Comparison of ENCODE assay signal across 14 cellular contexts in the genomic region with DNA sequence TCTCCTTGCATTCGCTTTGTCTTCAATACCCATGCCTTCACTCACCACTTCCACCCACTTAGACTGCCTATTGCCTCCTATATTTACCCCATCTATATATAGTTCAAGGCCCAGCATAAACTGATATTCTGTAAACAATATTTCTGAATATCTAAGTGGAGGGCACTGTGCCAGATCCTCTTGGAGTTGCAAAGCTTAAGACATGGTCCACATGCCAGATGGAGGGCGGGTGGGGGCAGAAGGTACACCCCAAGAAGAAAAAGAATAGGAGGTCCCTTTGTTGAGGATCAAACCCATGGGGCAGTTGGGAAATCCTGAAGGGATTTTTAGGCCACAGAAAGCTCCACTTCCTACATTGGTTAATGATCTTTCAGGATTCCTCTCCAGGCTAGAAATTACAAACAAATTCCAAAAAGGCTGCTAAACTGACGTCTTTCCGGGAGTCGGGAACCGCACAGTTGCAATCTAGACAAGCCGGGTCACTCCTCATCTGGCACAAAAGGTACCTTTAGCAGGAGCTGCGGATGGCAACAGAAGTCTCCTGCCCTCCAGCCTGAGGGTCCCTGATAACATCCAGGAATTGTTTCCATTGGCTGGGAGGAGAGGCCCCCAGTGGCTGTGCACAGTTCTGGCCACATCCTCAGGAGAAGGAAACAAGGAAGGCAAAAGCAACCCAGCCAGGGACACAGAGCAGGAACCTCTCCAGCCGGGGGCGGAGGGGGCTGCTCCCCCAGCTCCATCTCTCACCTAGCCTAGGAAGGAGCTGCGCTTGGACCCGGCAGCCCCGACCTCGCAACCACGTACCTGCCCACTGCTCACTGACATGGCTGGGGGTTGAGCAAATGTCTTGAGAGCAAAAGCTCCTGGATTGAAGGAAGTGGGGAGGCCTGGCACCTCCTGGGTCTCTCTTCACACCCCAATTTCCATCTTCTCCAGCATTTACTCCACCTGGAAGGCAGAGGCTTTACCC. TPM values are rescaled to one million over a fixed set of nuclear protein-coding genes. Genes with fewer than 3 reads are reported as not detected.
A peak's percentile ranks its signal among the peaks of the same experiment; 100 is the strongest.
DNase-seq lines count a peak whose midpoint lies in the region; ATAC-seq and TF ChIP-seq lines count a peak whose summit lies in the region.
"Had no signal": no experiment of that assay in that cellular context is flagged by ENCODE, and none has a peak within 500 bp of the region (broad histone marks: within the 10 kb centered on the region; RNA-seq: fewer than 3 reads in every experiment).

No MANE protein-coding gene starts in this region.

- peak overlapping the region in 1 of 5 donors; percentile 4 for H3K9ac ChIP-seq in subcutaneous abdominal adipose tissue (ENCODE audit: low read length in 5 of 5)

- CTCF ChIA-PET in RWPE1 (lab: Yijun Ruan, JAX) = interaction anchor here (0.6 to 0.8 kb wide), 2 partner anchors 18 to 475 kb away, joined by 3 to 4 read pairs; no protein-coding TSS in a partner anchor

- H3K4me3 ChIP-seq in lower lobe of right lung = no peak overlapping the region
- no peak overlapping the region for H3K4me3 ChIP-seq in subcutaneous abdominal adipose tissue (ENCODE audit: low read depth in 1 of 5, low read length in 5 of 5)
- H3K4me3 ChIP-seq: cardiac muscle cell had no signal

- H3K27ac ChIP-seq in RWPE1 (peak overlapping the region; percentile 0; the same call in 1 of the 2 replicates), lower lobe of right lung (peak overlapping the region; percentile 34), subcutaneous abdominal adipose tissue (ENCODE audit: low read depth, low read length) (peak overlapping the region; percentile 67)
- H3K27ac ChIP-seq: cardiac muscle cell had no signal

- no peaks in the 10 kb centered on the region for H3K36me3 ChIP-seq in lower lobe of right lung
- H3K36me3 ChIP-seq in subcutaneous abdominal adipose tissue (ENCODE audit: control insufficient read depth in 5 of 5, insufficient read depth in 5 of 5, low read length in 5 of 5) = no peaks in the 10 kb centered on the region
- H3K36me3 ChIP-seq: cardiac muscle cell had no signal

- H3K4me1 ChIP-seq in lower lobe of right lung (peaks cover 20% of the 10 kb centered on the region), subcutaneous abdominal adipose tissue (ENCODE audit: control insufficient read depth in 5 of 5, insufficient read depth in 5 of 5, low read length in 5 of 5) (peaks cover 3 to 34% (median 5%) of the 10 kb centered on the region in 5 donors)

- POLR2A ChIA-PET in RWPE1 (lab: Yijun Ruan, JAX; ENCODE audit: low non-redundant PET) = no interaction called here

- intact Hi-C loops in lower lobe of right lung (cut with DNase I) = loop anchor here (5.0 kb wide), 1 partner anchor 162 kb away; no protein-coding TSS in a partner anchor

- no peaks in the 10 kb centered on the region for H3K27me3 ChIP-seq in lower lobe of right lung (ENCODE audit: low read depth)
- peaks cover 0 to 2% (median 0%) of the 10 kb centered on the region in 5 donors for H3K27me3 ChIP-seq in subcutaneous abdominal adipose tissue (ENCODE audit: control insufficient read depth in 5 of 5, insufficient read depth in 4 of 5, low read length in 5 of 5)

- H3K9me3 ChIP-seq in lower lobe of right lung (no peaks in the 10 kb centered on the region), subcutaneous abdominal adipose tissue (ENCODE audit: control insufficient read depth in 5 of 5, low read length in 5 of 5) (no peaks in the 10 kb centered on the region)

- TF ChIP-seq CTCF in RWPE1 (conservative IDR thresholded peaks at IDR 0.05; ENCODE audit: low read depth) (no peak), lower lobe of right lung (IDR thresholded peaks at IDR 0.05) (no peak)

- DNase-seq in RWPE1 (ENCODE audit: low spot score) (no peak), fibroblast of gingiva (ENCODE audit: low read depth) (peak; percentile 60), lower lobe of right lung (no peak), D341Med (ENCODE audit: low spot score) (no peak), SKM-1 treated with dmso at 0.1 percent for 144 hours (lab: John Stamatoyannopoulos, UW; ENCODE audit: unreplicated experiment) (no peak)
- DNase-seq: activated CD4-positive, alpha-beta T cell treated with anti-CD3 and anti-CD28 coated beads for 48 hours; activated naive CD8-positive, alpha-beta T cell treated with anti-CD3 and anti-CD28 coated beads, Interleukin-2, amount 10 ng/mL, durations not matched to agents 7 days and 5 days; activated T-cell treated with anti-CD3 and anti-CD28 coated beads, Interleukin-2, amount 50 U/mL, for 1 hour; CD4-positive, CD25-positive, alpha-beta regulatory T cell; T-helper 9 cell had no signal

- no peak for ATAC-seq in lower lobe of right lung
- ATAC-seq in HG02798 (IDR thresholded peaks at IDR 0.05; ENCODE audit: poor library complexity, unreplicated experiment) = no peak
- no peak for ATAC-seq in GM21786 (IDR thresholded peaks at IDR 0.05; ENCODE audit: unreplicated experiment)

RNA-seq across cellular contexts. Expression of gene LPIN3, which starts 5.9 kb away (rescaled TPM):
- 16.3 TPM for total RNA-seq in lower lobe of right lung

RNA-seq across cellular contexts. Expression of gene ZHX3, which starts 17.2 kb away (rescaled TPM):
- 34.5 TPM for total RNA-seq in lower lobe of right lung

RNA-seq across cellular contexts. Expression of gene EMILIN3, which starts 31.9 kb away (rescaled TPM):
- 0.15 TPM for total RNA-seq in lower lobe of right lung
- total RNA-seq: activated naive CD8-positive, alpha-beta T cell treated with anti-CD3 and anti-CD28 coated beads, Interleukin-2, amount 10 ng/mL, durations not matched to agents 7 days and 5 days; CD4-positive, CD25-positive, alpha-beta regulatory T cell had no signal

Comparison
In these comparisons a context has a peak if more than half of its experiments do, and no peak if none do; other contexts are left out.
1. H3K27ac ChIP-seq: peak in every context shown above with its lines; median percentile 67 in subcutaneous abdominal adipose tissue; 34 in lower lobe of right lung; 0 in RWPE1.